1 cellular context compared by ENCODE assay signal in the genomic region with DNA sequence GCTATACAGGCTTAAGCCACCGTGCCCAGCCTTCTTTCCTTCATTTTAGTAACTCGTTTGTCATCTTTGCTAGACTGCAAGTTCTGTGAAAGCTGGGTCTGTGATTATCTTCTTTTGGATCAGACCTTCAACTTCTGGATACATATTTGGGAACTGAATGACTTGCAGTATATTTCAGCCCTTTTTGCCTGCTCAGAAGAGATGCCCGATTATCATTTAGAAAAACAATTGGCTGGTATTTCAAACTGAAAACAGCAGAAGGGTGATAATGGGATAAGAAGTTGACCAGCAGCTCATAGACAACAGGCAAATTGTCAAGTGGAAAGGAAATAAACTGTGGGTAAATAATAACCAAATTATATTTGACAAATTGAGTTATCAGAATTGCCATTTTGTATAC.
TF ChIP-seq lines count a peak whose summit lies in the region.

No MANE protein-coding gene starts in this region.

TF ChIP-seq in K562, 482 proteins besides CTCF, POLR2A, EP300 and RAD21 (continued from another document and continues in another):
- TF ChIP-seq, protein P1, sequence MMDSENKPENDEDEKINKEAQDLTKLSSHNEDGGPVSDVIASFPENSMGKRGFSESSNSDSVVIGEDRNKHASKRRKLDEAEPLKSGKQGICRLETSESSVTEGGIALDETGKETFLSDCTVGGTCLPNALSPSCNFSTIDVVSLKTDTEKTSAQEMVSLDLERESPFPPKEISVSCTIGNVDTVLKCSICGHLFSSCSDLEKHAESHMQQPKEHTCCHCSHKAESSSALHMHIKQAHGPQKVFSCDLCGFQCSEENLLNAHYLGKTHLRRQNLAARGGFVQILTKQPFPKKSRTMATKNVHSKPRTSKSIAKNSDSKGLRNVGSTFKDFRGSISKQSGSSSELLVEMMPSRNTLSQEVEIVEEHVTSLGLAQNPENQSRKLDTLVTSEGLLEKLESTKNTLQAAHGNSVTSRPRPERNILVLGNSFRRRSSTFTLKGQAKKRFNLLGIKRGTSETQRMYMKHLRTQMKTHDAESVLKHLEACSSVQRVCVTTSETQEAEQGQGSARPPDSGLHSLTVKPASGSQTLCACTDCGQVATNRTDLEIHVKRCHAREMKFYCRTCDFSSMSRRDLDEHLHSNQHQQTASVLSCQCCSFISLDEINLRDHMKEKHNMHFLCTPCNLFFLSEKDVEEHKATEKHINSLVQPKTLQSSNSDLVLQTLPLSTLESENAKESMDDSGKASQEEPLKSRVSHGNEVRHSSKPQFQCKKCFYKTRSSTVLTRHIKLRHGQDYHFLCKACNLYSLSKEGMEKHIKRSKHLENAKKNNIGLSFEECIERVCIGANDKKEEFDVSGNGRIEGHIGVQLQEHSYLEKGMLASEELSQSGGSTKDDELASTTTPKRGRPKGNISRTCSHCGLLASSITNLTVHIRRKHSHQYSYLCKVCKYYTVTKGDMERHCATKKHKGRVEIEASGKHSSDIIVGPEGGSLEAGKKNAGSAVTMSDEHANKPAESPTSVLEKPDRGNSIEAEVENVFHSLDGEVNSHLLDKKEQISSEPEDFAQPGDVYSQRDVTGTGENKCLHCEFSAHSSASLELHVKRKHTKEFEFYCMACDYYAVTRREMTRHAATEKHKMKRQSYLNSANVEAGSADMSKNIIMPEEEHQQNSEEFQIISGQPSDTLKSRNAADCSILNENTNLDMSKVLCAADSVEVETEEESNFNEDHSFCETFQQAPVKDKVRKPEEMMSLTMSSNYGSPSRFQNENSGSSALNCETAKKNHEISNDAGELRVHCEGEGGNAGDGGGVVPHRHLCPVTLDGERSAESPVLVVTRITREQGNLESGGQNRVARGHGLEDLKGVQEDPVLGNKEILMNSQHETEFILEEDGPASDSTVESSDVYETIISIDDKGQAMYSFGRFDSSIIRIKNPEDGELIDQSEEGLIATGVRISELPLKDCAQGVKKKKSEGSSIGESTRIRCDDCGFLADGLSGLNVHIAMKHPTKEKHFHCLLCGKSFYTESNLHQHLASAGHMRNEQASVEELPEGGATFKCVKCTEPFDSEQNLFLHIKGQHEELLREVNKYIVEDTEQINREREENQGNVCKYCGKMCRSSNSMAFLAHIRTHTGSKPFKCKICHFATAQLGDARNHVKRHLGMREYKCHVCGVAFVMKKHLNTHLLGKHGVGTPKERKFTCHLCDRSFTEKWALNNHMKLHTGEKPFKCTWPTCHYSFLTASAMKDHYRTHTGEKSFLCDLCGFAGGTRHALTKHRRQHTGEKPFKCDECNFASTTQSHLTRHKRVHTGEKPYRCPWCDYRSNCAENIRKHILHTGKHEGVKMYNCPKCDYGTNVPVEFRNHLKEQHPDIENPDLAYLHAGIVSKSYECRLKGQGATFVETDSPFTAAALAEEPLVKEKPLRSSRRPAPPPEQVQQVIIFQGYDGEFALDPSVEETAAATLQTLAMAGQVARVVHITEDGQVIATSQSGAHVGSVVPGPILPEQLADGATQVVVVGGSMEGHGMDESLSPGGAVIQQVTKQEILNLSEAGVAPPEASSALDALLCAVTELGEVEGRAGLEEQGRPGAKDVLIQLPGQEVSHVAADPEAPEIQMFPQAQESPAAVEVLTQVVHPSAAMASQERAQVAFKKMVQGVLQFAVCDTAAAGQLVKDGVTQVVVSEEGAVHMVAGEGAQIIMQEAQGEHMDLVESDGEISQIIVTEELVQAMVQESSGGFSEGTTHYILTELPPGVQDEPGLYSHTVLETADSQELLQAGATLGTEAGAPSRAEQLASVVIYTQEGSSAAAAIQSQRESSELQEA (IDR thresholded peaks at IDR 0.05; ENCODE audit: low read depth), result no peak
- TF ChIP-seq NCOA1 (IDR thresholded peaks at IDR 0.05; ENCODE audit: low read depth) (no peak), PTRF (tag; IDR thresholded peaks at IDR 0.05) (no peak), ZNF263 (CRISPR knock-in tag; IDR thresholded peaks at IDR 0.05; ENCODE audit: borderline replicate concordance) (no peak), FOXA3 (CRISPR knock-in tag; conservative IDR thresholded peaks at IDR 0.05 in 1 of 2, IDR thresholded peaks at IDR 0.05 in 1 of 2) (no peak), MBD2 (IDR thresholded peaks at IDR 0.05; ENCODE audit: borderline replicate concordance, low read depth) (no peak), DDX20 (tag; IDR thresholded peaks at IDR 0.05; ENCODE audit: low read depth) (no peak), TBL1XR1 (IDR thresholded peaks at IDR 0.05; ENCODE audit: low read length in 2 of 2) (no peak), ILK (tag; IDR thresholded peaks at IDR 0.05; ENCODE audit: borderline replicate concordance, low read depth) (no peak), BMI1 (IDR thresholded peaks at IDR 0.05; ENCODE audit: low read length) (no peak), RBM34 (IDR thresholded peaks at IDR 0.05; ENCODE audit: borderline replicate concordance, insufficient read depth, low read length) (no peak), MEIS2 (IDR thresholded peaks at IDR 0.05; ENCODE audit: partially characterized antibody) (no peak), TOE1 (IDR thresholded peaks at IDR 0.05; ENCODE audit: borderline replicate concordance) (no peak), TOE1 (CRISPR knock-in tag; IDR thresholded peaks at IDR 0.05; ENCODE audit: borderline replicate concordance, low read depth) (no peak), ZNF507 (tag; conservative IDR thresholded peaks at IDR 0.05) (no peak), CBX2 (IDR thresholded peaks at IDR 0.05; ENCODE audit: insufficient read depth, low read length, poor library complexity, severe bottlenecking) (no peak), JUN (IDR thresholded peaks at IDR 0.05; ENCODE audit: borderline replicate concordance, low read depth, low read length) (no peak), JUN (CRISPR knock-in tag; IDR thresholded peaks at IDR 0.05; ENCODE audit: borderline replicate concordance) (no peak), USF2 (CRISPR knock-in tag; IDR thresholded peaks at IDR 0.05) (no peak), HLTF (IDR thresholded peaks at IDR 0.05) (no peak), RBFOX2 (IDR thresholded peaks at IDR 0.05; ENCODE audit: low read depth, low read length) (no peak), TEAD4 (IDR thresholded peaks at IDR 0.05; ENCODE audit: low read length) (peak; percentile 45; the same call in 1 of the 2 replicates), TEAD4 (CRISPR knock-in tag; IDR thresholded peaks at IDR 0.05; ENCODE audit: borderline replicate concordance) (no peak), CHD1 (IDR thresholded peaks at IDR 0.05; ENCODE audit: low read length) (no peak), PHTF2 (CRISPR knock-in tag; IDR thresholded peaks at IDR 0.05) (no peak), BRD9 (IDR thresholded peaks at IDR 0.05; ENCODE audit: low read depth, partially characterized antibody) (no peak), CREB1 (IDR thresholded peaks at IDR 0.05) (no peak), CREB1 (CRISPR knock-in tag; IDR thresholded peaks at IDR 0.05) (no peak), TAL1 (IDR thresholded peaks at IDR 0.05) (peak; percentile 32)
- TF ChIP-seq, protein P2, sequence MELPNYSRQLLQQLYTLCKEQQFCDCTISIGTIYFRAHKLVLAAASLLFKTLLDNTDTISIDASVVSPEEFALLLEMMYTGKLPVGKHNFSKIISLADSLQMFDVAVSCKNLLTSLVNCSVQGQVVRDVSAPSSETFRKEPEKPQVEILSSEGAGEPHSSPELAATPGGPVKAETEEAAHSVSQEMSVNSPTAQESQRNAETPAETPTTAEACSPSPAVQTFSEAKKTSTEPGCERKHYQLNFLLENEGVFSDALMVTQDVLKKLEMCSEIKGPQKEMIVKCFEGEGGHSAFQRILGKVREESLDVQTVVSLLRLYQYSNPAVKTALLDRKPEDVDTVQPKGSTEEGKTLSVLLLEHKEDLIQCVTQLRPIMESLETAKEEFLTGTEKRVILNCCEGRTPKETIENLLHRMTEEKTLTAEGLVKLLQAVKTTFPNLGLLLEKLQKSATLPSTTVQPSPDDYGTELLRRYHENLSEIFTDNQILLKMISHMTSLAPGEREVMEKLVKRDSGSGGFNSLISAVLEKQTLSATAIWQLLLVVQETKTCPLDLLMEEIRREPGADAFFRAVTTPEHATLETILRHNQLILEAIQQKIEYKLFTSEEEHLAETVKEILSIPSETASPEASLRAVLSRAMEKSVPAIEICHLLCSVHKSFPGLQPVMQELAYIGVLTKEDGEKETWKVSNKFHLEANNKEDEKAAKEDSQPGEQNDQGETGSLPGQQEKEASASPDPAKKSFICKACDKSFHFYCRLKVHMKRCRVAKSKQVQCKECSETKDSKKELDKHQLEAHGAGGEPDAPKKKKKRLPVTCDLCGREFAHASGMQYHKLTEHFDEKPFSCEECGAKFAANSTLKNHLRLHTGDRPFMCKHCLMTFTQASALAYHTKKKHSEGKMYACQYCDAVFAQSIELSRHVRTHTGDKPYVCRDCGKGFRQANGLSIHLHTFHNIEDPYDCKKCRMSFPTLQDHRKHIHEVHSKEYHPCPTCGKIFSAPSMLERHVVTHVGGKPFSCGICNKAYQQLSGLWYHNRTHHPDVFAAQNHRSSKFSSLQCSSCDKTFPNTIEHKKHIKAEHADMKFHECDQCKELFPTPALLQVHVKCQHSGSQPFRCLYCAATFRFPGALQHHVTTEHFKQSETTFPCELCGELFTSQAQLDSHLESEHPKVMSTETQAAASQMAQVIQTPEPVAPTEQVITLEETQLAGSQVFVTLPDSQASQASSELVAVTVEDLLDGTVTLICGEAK (IDR thresholded peaks at IDR 0.05), result no peak
- TF ChIP-seq, protein P2 (CRISPR knock-in tag; IDR thresholded peaks at IDR 0.05), result no peak
- TF ChIP-seq, protein P3, sequence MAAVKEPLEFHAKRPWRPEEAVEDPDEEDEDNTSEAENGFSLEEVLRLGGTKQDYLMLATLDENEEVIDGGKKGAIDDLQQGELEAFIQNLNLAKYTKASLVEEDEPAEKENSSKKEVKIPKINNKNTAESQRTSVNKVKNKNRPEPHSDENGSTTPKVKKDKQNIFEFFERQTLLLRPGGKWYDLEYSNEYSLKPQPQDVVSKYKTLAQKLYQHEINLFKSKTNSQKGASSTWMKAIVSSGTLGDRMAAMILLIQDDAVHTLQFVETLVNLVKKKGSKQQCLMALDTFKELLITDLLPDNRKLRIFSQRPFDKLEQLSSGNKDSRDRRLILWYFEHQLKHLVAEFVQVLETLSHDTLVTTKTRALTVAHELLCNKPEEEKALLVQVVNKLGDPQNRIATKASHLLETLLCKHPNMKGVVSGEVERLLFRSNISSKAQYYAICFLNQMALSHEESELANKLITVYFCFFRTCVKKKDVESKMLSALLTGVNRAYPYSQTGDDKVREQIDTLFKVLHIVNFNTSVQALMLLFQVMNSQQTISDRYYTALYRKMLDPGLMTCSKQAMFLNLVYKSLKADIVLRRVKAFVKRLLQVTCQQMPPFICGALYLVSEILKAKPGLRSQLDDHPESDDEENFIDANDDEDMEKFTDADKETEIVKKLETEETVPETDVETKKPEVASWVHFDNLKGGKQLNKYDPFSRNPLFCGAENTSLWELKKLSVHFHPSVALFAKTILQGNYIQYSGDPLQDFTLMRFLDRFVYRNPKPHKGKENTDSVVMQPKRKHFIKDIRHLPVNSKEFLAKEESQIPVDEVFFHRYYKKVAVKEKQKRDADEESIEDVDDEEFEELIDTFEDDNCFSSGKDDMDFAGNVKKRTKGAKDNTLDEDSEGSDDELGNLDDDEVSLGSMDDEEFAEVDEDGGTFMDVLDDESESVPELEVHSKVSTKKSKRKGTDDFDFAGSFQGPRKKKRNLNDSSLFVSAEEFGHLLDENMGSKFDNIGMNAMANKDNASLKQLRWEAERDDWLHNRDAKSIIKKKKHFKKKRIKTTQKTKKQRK (IDR thresholded peaks at IDR 0.05; ENCODE audit: borderline replicate concordance, low read depth, low read length), result no peak
- TF ChIP-seq, protein P4, sequence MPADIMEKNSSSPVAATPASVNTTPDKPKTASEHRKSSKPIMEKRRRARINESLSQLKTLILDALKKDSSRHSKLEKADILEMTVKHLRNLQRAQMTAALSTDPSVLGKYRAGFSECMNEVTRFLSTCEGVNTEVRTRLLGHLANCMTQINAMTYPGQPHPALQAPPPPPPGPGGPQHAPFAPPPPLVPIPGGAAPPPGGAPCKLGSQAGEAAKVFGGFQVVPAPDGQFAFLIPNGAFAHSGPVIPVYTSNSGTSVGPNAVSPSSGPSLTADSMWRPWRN (IDR thresholded peaks at IDR 0.05; ENCODE audit: low read depth), result no peak
